ENCODE assay signal across 9 cellular contexts in the genomic region with DNA sequence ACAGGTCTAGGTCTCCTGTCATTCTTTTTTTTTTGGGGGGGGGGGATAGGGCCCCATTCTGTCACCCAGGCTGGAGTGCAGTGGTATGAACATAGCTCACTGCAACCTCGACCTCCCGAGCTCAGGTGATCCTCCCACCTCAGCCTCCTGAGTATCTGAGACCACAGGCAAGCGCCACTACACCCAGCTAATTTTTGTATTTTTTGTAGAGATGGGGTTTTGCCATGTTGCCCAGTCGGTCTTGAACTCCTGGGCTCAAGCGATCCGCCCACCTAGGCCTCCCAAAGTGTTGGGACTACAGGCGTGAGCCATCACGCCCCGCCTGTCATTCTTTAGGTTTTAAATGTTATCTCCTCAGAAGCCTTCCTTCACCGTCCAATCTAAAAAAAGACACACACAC. TPM values are rescaled to one million over a fixed set of nuclear protein-coding genes. Genes with fewer than 3 reads are reported as not detected.
A peak's percentile ranks its signal among the peaks of the same experiment; 100 is the strongest.
DNase-seq lines count a peak whose midpoint lies in the region; ATAC-seq, FAIRE-seq and TF ChIP-seq lines count a peak whose summit lies in the region.
"Had no signal": no experiment of that assay in that cellular context is flagged by ENCODE, and none has a peak within 500 bp of the region (broad histone marks: within the 10 kb centered on the region; RNA-seq: fewer than 3 reads in every experiment).

No MANE protein-coding gene starts in this region.

- H3K9me3 ChIP-seq in A549 (no peaks in the 10 kb centered on the region), Karpas-422 (ENCODE audit: low read length) (no peaks in the 10 kb centered on the region), colonic mucosa (no peaks in the 10 kb centered on the region), muscle layer of colon (ENCODE audit: low read length) (no peaks in the 10 kb centered on the region)

- peaks cover 36% of the 10 kb centered on the region for H3K79me2 ChIP-seq in Karpas-422 (ENCODE audit: low read length)

- POLR2A ChIA-PET in A549 (lab: Yijun Ruan, JAX), result interaction anchor here (0.5 to 2.0 kb wide), 2 partner anchors 12 to 25 kb away, joined by 3 to 7 read pairs; a partner anchor contains a TSS

- H3K9ac ChIP-seq in Karpas-422 (ENCODE audit: low read length) (peak overlapping the region; percentile 85), colonic mucosa (ENCODE audit: low read depth in 2 of 2, low read length in 2 of 2) (peak overlapping the region; percentile 60 to 87), muscle layer of colon (ENCODE audit: low read length) (peak overlapping the region; percentile 93)

- H3K27ac ChIP-seq in A549, result peak overlapping the region; percentile 94 to 95
- H3K27ac ChIP-seq in Karpas-422 (ENCODE audit: low read length), result peak overlapping the region; percentile 60
- peak overlapping the region; percentile 70 for H3K27ac ChIP-seq in colonic mucosa
- peak overlapping the region; percentile 82 for H3K27ac ChIP-seq in muscle layer of colon (ENCODE audit: low read depth, low read length)

- FAIRE-seq in A549 (lab: Jason Lieb, UNC), result no peak
- FAIRE-seq: islet of Langerhans had no signal

- H4K20me1 ChIP-seq in Karpas-422 (ENCODE audit: insufficient read depth, low read depth, low read length), result no peaks in the 10 kb centered on the region

- TF ChIP-seq EP300 in A549 (IDR thresholded peaks at IDR 0.05), result no peak

- no peak for ATAC-seq in A549

- 0 out of 2 replicates have a peak overlapping the region, but pooled peaks have one; percentile 73 for H2AFZ ChIP-seq in Karpas-422 (ENCODE audit: low read length)

- H3K4me2 ChIP-seq in A549 (peak overlapping the region; percentile 81), Karpas-422 (ENCODE audit: low read depth, low read length, poor library complexity, severe bottlenecking) (peak overlapping the region; percentile 85)

- DNase-seq in A549 (ENCODE audit: low read depth in 1 of 2, low spot score in 1 of 2), result no peak
- no peak for DNase-seq in Karpas-422
- no peak for DNase-seq in colonic mucosa
- DNase-seq in NCI-H1048 (lab: John Stamatoyannopoulos, UW), result no peak
- DNase-seq in GM19238 (ENCODE audit: insufficient read length, low spot score), result no peak
- DNase-seq in stimulated activated CD4-positive, alpha-beta T cell treated with anti-CD3 and anti-CD28 coated beads, Interleukin-1b, Interleukin-23, amount 100 ng/mL, for 48 hours, result no peak
- DNase-seq in activated gamma-delta T cell (lab: John Stamatoyannopoulos, UW), result no peak

- H3K9me2 ChIP-seq in Karpas-422 (replicated peaks; ENCODE audit: insufficient read depth, low read length), result no peaks in the 10 kb centered on the region

- no peak for TF ChIP-seq POLR2A in A549 (IDR thresholded peaks at IDR 0.05; ENCODE audit: low read length)

- intact Hi-C loops in colonic mucosa (cut with DNase I), result no loop called here

- H3K27me3 ChIP-seq in Karpas-422 (ENCODE audit: low read length) (no peaks in the 10 kb centered on the region), colonic mucosa (no peaks in the 10 kb centered on the region), muscle layer of colon (ENCODE audit: control insufficient read depth in 1 of 2, insufficient read depth in 2 of 2, low read length in 2 of 2) (no peaks in the 10 kb centered on the region)

- peaks cover 26% of the 10 kb centered on the region; the same call in 1 of the 2 replicates for H3K36me3 ChIP-seq in Karpas-422 (ENCODE audit: insufficient read depth, low read length)
- peaks cover 16% of the 10 kb centered on the region for H3K36me3 ChIP-seq in colonic mucosa
- H3K36me3 ChIP-seq in muscle layer of colon (ENCODE audit: insufficient read depth, low read length), result peaks cover 35% of the 10 kb centered on the region

- H3K4me3 ChIP-seq in A549, result peak overlapping the region; percentile 70
- H3K4me3 ChIP-seq in Karpas-422 (ENCODE audit: low read length), result peak overlapping the region; percentile 86
- peak overlapping the region; percentile 56 for H3K4me3 ChIP-seq in colonic mucosa
- peak overlapping the region; percentile 41 to 92 for H3K4me3 ChIP-seq in muscle layer of colon (ENCODE audit: low read depth in 1 of 2, low read length in 2 of 2)

- H3K4me1 ChIP-seq in A549 (peaks cover 14% of the 10 kb centered on the region; the same call in 2 of the 3 replicates), Karpas-422 (ENCODE audit: low read length) (peaks cover 19% of the 10 kb centered on the region), colonic mucosa (peaks cover 12% of the 10 kb centered on the region), muscle layer of colon (ENCODE audit: insufficient read depth, low read length) (peaks cover 14% of the 10 kb centered on the region)

- WGBS in A549 (ENCODE audit: missing lambda C conversion rate), result 11% methylated on average over 10 of the region's 10 CpGs

- TF ChIP-seq RAD21 in A549 (conservative IDR thresholded peaks at IDR 0.05 in 1 of 2, IDR thresholded peaks at IDR 0.05 in 1 of 2), result no peak

- CTCF ChIA-PET in A549 (lab: Yijun Ruan, JAX), result interaction anchor here (0.9 to 33.9 kb wide), 5 partner anchors 10 to 107 kb away, joined by 3 to 445 read pairs (median 5); a partner anchor contains a TSS

- TF ChIP-seq CTCF in A549 (IDR thresholded peaks at IDR 0.05) (no peak; the same call in 2 of the 3 replicates), colonic mucosa (IDR thresholded peaks at IDR 0.05) (no peak)

TF ChIP-seq in A549, 52 proteins besides CTCF, POLR2A, EP300 and RAD21 (continues in another document):
- no peak for TF ChIP-seq MAZ (IDR thresholded peaks at IDR 0.05; ENCODE audit: borderline replicate concordance, low read depth, low read length)
- TF ChIP-seq JUN (IDR thresholded peaks at IDR 0.05), result no peak
- TF ChIP-seq EHF (CRISPR knock-in tag; IDR thresholded peaks at IDR 0.05), result no peak
- TF ChIP-seq CHD4 (IDR thresholded peaks at IDR 0.05; ENCODE audit: borderline replicate concordance), result no peak
- no peak for TF ChIP-seq FOSB (CRISPR knock-in tag; IDR thresholded peaks at IDR 0.05)
- TF ChIP-seq, protein P1, sequence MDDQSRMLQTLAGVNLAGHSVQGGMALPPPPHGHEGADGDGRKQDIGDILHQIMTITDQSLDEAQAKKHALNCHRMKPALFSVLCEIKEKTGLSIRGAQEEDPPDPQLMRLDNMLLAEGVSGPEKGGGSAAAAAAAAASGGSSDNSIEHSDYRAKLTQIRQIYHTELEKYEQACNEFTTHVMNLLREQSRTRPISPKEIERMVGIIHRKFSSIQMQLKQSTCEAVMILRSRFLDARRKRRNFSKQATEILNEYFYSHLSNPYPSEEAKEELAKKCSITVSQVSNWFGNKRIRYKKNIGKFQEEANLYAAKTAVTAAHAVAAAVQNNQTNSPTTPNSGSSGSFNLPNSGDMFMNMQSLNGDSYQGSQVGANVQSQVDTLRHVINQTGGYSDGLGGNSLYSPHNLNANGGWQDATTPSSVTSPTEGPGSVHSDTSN (IDR thresholded peaks at IDR 0.05), result no peak
- TF ChIP-seq, protein P2, sequence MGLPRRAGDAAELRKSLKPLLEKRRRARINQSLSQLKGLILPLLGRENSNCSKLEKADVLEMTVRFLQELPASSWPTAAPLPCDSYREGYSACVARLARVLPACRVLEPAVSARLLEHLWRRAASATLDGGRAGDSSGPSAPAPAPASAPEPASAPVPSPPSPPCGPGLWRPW (IDR thresholded peaks at IDR 0.05), result no peak
- no peak for TF ChIP-seq KDM1A (IDR thresholded peaks at IDR 0.05; ENCODE audit: low read depth)
- TF ChIP-seq NR3C1 (IDR thresholded peaks at IDR 0.05), result no peak

RNA-seq across cellular contexts. Expression of a gene that starts 0.8 kb away (rescaled TPM):
- polyA plus RNA-seq in A549 (2011; rRNA removed) (149 and 173 TPM in 2 replicates), A549 (2017; fragmentation: RNase III; extraction: RNeasy Plus Mini Kit Qiagen cat#74134 plus additional on column Dnase treatment) (155 to 170 TPM (median 156 TPM) in 3 replicates)
- 195 and 246 TPM in 2 replicates for polyA plus RNA-seq in A549 (2012; cell fraction: cytosol; rRNA removed)
- polyA plus RNA-seq in A549 (2012; cell fraction: nucleus; rRNA removed), result 123 and 149 TPM in 2 replicates
- polyA minus RNA-seq in A549 (2011; rRNA and poly(A)+ RNA removed), result 72.7 and 86.1 TPM in 2 replicates
- total RNA-seq in Karpas-422 (2014; rRNA removed; shearing (Covaris generic); ENCODE audit: low replicate concordance), result 22.3 and 48.6 TPM in 2 replicates
- total RNA-seq in colonic mucosa, result 100 to 1,000 TPM in 1 of 2 donors, 10 to 100 TPM in 1; 71.7 to 135 TPM

RNA-seq across cellular contexts. Expression of a gene that starts 0.8 kb away (rescaled TPM):
- polyA plus RNA-seq in A549 (2011; rRNA removed) (26.3 and 29.9 TPM in 2 replicates), A549 (2017; fragmentation: RNase III; extraction: RNeasy Plus Mini Kit Qiagen cat#74134 plus additional on column Dnase treatment) (21.9 to 24.3 TPM (median 23.9 TPM) in 3 replicates)
- polyA plus RNA-seq in A549 (2012; cell fraction: cytosol; rRNA removed), result 19.5 and 20.9 TPM in 2 replicates
- polyA plus RNA-seq in A549 (2012; cell fraction: nucleus; rRNA removed), result 60.7 and 91.1 TPM in 2 replicates
- polyA minus RNA-seq in A549 (2011; rRNA and poly(A)+ RNA removed), result 15.2 and 16.9 TPM in 2 replicates
- total RNA-seq in Karpas-422 (2014; rRNA removed; shearing (Covaris generic); ENCODE audit: low replicate concordance), result 10.6 and 18.8 TPM in 2 replicates
- 10 to 100 TPM in 1 of 2 donors, 1 to 10 TPM in 1; 1.8 to 10.1 TPM for total RNA-seq in colonic mucosa

RNA-seq across cellular contexts. Expression of a gene that starts 25.1 kb away (rescaled TPM):
- polyA plus RNA-seq in A549 (2011; rRNA removed) (228 and 237 TPM in 2 replicates), A549 (2017; fragmentation: RNase III; extraction: RNeasy Plus Mini Kit Qiagen cat#74134 plus additional on column Dnase treatment) (200 to 226 TPM (median 209 TPM) in 3 replicates)
- polyA plus RNA-seq in A549 (2012; cell fraction: cytosol; rRNA removed), result 137 and 149 TPM in 2 replicates
- 106 and 109 TPM in 2 replicates for polyA plus RNA-seq in A549 (2012; cell fraction: nucleus; rRNA removed)
- polyA minus RNA-seq in A549 (2011; rRNA and poly(A)+ RNA removed), result 204 and 235 TPM in 2 replicates
- 53.3 and 68.0 TPM in 2 replicates for total RNA-seq in Karpas-422 (2014; rRNA removed; shearing (Covaris generic); ENCODE audit: low replicate concordance)
- total RNA-seq in colonic mucosa, result 100 to 1,000 TPM; 147 to 265 TPM

RNA-seq across cellular contexts. Expression of a gene that starts 26.3 kb away (rescaled TPM):
- polyA plus RNA-seq in A549 (2011; rRNA removed), result 9.7 and 10.5 TPM in 2 replicates
- 14.3 and 19.8 TPM in 2 replicates for polyA plus RNA-seq in A549 (2012; cell fraction: cytosol; rRNA removed)
- 51.1 and 61.3 TPM in 2 replicates for polyA plus RNA-seq in A549 (2012; cell fraction: nucleus; rRNA removed)
- polyA plus RNA-seq in A549 (2017; fragmentation: RNase III; extraction: RNeasy Plus Mini Kit Qiagen cat#74134 plus additional on column Dnase treatment), result 13.7 to 15.9 TPM (median 15.8 TPM) in 3 replicates
- 23.1 and 26.8 TPM in 2 replicates for polyA minus RNA-seq in A549 (2011; rRNA and poly(A)+ RNA removed)
- total RNA-seq in Karpas-422 (2014; rRNA removed; shearing (Covaris generic); ENCODE audit: low replicate concordance), result 11.4 and 30.4 TPM in 2 replicates
- total RNA-seq in colonic mucosa, result 10 to 100 TPM; 15.6 to 28.5 TPM

RNA-seq across cellular contexts. Expression of a gene that starts 53.8 kb away (rescaled TPM):
- polyA plus RNA-seq in A549 (2011; rRNA removed) (28.9 and 33.6 TPM in 2 replicates), A549 (2017; fragmentation: RNase III; extraction: RNeasy Plus Mini Kit Qiagen cat#74134 plus additional on column Dnase treatment) (16.3 to 24.4 TPM (median 21.5 TPM) in 3 replicates)
- 14.0 and 17.2 TPM in 2 replicates for polyA plus RNA-seq in A549 (2012; cell fraction: cytosol; rRNA removed)
- polyA plus RNA-seq in A549 (2012; cell fraction: nucleus; rRNA removed), result 49.4 and 67.7 TPM in 2 replicates
- 45.1 and 48.8 TPM in 2 replicates for polyA minus RNA-seq in A549 (2011; rRNA and poly(A)+ RNA removed)
- 63.5 and 67.7 TPM in 2 replicates for total RNA-seq in Karpas-422 (2014; rRNA removed; shearing (Covaris generic); ENCODE audit: low replicate concordance)
- 100 to 1,000 TPM in 1 of 2 donors, 10 to 100 TPM in 1; 50.8 to 119 TPM for total RNA-seq in colonic mucosa
